Comparison of ENCODE assay signal across 1 cellular context in the genomic region with DNA sequence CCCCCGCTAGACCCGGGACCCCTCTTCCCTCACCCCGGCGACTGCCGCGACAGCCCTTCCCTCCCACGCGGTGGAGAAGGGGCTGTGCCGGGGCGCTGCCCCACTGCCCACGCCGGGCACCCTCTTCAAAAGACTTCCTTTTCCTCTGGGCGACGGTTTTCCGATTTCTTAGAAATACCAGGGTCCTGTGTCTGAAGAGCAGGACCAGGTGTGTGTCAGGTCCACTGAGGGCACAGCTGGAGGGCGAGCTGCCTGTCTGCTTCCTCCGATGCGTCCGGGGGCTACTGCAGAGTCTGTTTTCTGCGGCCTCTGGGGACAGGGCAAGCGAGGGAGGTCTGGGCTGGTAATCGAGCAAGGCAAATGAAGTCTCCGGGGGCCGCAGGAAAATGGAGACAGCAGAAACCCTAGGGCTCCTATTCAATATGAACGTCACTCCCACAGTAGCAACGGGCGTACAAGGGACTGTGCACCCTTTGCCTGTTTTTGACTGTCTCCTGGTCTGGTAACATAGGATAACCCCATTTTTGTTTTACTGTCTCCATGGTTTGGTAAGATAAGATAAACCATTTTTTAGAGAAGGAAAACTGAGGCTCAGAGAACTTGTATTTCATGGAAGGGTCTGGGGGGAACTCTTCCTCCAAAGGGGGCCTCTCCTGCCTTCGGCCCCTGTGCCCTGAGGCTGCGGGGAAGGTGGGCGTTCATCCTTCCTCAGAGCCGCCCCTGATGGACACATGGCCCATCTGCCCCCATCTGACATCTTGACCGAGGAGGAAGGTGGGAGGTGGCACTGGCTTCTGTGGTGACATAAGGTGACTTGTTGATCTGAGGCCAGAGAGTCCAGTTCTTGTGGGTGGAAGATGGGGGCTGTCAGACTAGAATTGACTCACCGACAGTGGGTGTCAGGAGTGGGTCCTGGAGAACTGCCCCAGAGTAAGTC.
TF ChIP-seq lines count a peak whose summit lies in the region.

No MANE protein-coding gene starts in this region.

TF ChIP-seq in HepG2, 621 proteins besides CTCF, POLR2A, EP300 and RAD21 (continued from another document):
- TF ChIP-seq ZNF644 (CRISPR knock-in tag; IDR thresholded peaks at IDR 0.05; ENCODE audit: low read depth) (no peak), GZF1 (CRISPR knock-in tag; IDR thresholded peaks at IDR 0.05) (no peak), NFE2L2 (IDR thresholded peaks at IDR 0.05; ENCODE audit: low read length) (no peak), MAF1 (CRISPR knock-in tag; IDR thresholded peaks at IDR 0.05; ENCODE audit: borderline replicate concordance) (no peak), KLF13 (CRISPR knock-in tag; IDR thresholded peaks at IDR 0.05) (no peak), SUZ12 (IDR thresholded peaks at IDR 0.05; ENCODE audit: low read depth, low read length) (no peak), PHF8 (CRISPR knock-in tag; IDR thresholded peaks at IDR 0.05) (no peak), SMARCE1 (IDR thresholded peaks at IDR 0.05; ENCODE audit: borderline replicate concordance) (no peak), ZNF781 (CRISPR knock-in tag; IDR thresholded peaks at IDR 0.05; ENCODE audit: borderline replicate concordance, not compliant biosample characterization) (no peak)
